28 cellular contexts compared by ENCODE assay signal in the genomic region with DNA sequence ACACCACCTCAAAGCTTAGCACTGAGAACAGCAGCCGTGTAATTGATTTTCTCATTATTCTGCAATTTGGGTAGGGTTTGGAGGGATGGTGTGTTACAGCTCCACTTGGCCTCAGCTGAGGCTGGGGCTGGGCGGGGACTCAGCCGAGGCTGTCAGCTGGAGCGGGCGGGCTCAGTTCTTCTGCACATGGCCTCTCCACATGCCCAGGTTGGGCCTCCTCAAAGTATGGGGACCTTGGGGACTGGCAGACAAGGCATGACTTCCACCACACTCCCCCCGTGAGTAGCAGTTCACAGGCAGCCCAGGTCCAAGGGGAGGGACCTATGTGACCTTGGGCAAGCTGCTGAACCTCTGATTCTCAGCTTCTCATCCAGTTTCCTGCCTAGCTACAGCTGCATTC.
"Had no signal": no experiment of that assay in that cellular context is flagged by ENCODE, and none has a peak within 500 bp of the region (broad histone marks: within the 10 kb centered on the region; RNA-seq: fewer than 3 reads in every experiment).

No MANE protein-coding gene starts in this region.

- H3K27ac Mint-ChIP-seq: dendritic cell treated with granulocyte-macrophage colony-stimulating factor and Interleukin-4, amounts not matched to agents 40 ng/mL and 50 ng/mL, for 4 days; endodermal cell; naive thymus-derived CD8-positive, alpha-beta T cell; stimulated activated memory B cell treated with anti-CD40 and anti-IgM and Interleukin-4, amounts not matched to agents 10 μg/mL and 1 μg/mL and 100 μg/mL, for 72 hours; type B pancreatic cell had no signal

- DNase-seq: central memory CD4-positive, alpha-beta T cell; colonic mucosa; effector CD8-positive, alpha-beta T cell; endodermal cell; foreskin fibroblast; gastrocnemius medialis; heart left ventricle; hippocampal formation; kidney glomerular epithelial cell; left colon; left ventricle myocardium superior; mesendoderm; midbrain; stimulated activated CD4-positive, alpha-beta T cell treated with anti-CD3 and anti-CD28 coated beads, Interleukin-4, amount 100 ng/mL, for 4 hours; stimulated activated naive CD8-positive, alpha-beta T cell treated with anti-CD3 and anti-CD28 coated beads, Interleukin-15, Interleukin-2, amounts not matched to agents 100 U/mL and 50 U/mL, for 24 hours; substantia nigra; testis; tibial artery had no signal

- H3K9me3 ChIP-seq: colonic mucosa, gastrocnemius medialis, heart left ventricle, prostate gland, right atrium auricular region, testis, tibial artery had no signal

- H3K9me3 Mint-ChIP-seq: dendritic cell treated with granulocyte-macrophage colony-stimulating factor and Interleukin-4, amounts not matched to agents 40 ng/mL and 50 ng/mL, for 4 days; naive thymus-derived CD8-positive, alpha-beta T cell; neural crest cell; stimulated activated memory B cell treated with anti-CD40 and anti-IgM and Interleukin-4, amounts not matched to agents 10 μg/mL and 1 μg/mL and 100 μg/mL, for 72 hours; type B pancreatic cell had no signal

- H3K36me3 Mint-ChIP-seq: naive thymus-derived CD8-positive, alpha-beta T cell; stimulated activated memory B cell treated with anti-CD40 and anti-IgM and Interleukin-4, amounts not matched to agents 10 μg/mL and 1 μg/mL and 100 μg/mL, for 72 hours; type B pancreatic cell had no signal

- H3K4me3 ChIP-seq: colonic mucosa, gastrocnemius medialis, heart left ventricle, prostate gland, right atrium auricular region, testis, tibial artery had no signal

- H3K27me3 ChIP-seq: colonic mucosa, right atrium auricular region, testis had no signal

- H3K36me3 ChIP-seq: colonic mucosa, gastrocnemius medialis, heart left ventricle, prostate gland, right atrium auricular region, tibial artery had no signal

- H3K4me3 Mint-ChIP-seq: dendritic cell treated with granulocyte-macrophage colony-stimulating factor and Interleukin-4, amounts not matched to agents 40 ng/mL and 50 ng/mL, for 4 days; endodermal cell; neural crest cell; stimulated activated memory B cell treated with anti-CD40 and anti-IgM and Interleukin-4, amounts not matched to agents 10 μg/mL and 1 μg/mL and 100 μg/mL, for 72 hours; type B pancreatic cell had no signal

- ATAC-seq: esophagus mucosa; gastrocnemius medialis; left colon; left ventricle myocardium superior; naive thymus-derived CD8-positive, alpha-beta T cell; sciatic nerve; stimulated activated memory B cell treated with anti-CD40 and anti-IgM and Interleukin-4, amounts not matched to agents 10 μg/mL and 1 μg/mL and 100 μg/mL, for 72 hours; stimulated activated naive CD8-positive, alpha-beta T cell treated with anti-CD3 and anti-CD28 coated beads, Interleukin-15, Interleukin-2, amounts not matched to agents 100 U/mL and 50 U/mL, for 24 hours had no signal

- H3K4me1 ChIP-seq: colonic mucosa, gastrocnemius medialis, heart left ventricle, prostate gland, right atrium auricular region, testis, tibial artery had no signal

- H3K27ac ChIP-seq: colonic mucosa, epithelial cell of prostate, gastrocnemius medialis, heart left ventricle, prostate gland, right atrium auricular region, testis, tibial artery had no signal

- H3K4me1 Mint-ChIP-seq: stimulated activated memory B cell treated with anti-CD40 and anti-IgM and Interleukin-4, amounts not matched to agents 10 μg/mL and 1 μg/mL and 100 μg/mL, for 72 hours had no signal
